Comparison of ENCODE assay signal across 19 cellular contexts in the genomic region with DNA sequence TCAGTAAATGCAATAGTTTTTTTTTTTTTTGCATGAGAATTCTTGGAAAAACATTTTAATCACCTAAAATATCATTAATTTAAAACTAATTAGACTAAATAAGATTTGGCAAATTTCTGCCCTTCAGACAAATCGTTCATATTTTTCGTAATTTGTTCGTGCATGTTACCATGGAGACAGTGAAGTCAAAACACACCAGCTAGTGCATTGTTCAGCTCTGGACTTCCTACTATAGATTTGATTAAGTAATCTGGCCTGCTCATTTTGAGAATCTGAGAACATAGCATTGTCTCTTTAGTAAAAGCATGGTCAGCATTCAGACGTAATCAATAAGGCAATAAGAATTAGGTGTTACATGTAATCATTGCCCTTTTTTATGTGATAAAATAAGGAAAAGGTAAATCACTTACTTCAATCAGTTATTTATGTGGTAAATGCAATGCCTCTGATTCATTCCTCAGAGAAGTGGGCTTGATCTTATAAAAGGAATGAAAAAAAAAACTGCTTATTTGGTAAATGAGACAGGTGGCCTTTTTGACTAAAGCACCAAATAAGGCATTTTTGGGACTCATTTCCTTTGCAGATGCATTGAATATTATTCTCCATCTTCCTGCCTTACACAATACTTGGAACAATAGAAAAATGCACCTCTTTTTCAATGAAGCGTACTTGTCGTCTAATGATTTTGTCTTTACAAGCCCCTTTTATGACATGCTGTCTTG.
DNase-seq lines count a peak whose midpoint lies in the region; ATAC-seq, FAIRE-seq and TF ChIP-seq lines count a peak whose summit lies in the region.
"Had no signal": no experiment of that assay in that cellular context is flagged by ENCODE, and none has a peak within 500 bp of the region (broad histone marks: within the 10 kb centered on the region; RNA-seq: fewer than 3 reads in every experiment).

No MANE protein-coding gene starts in this region.

- BruUV-seq in endothelial cell of umbilical vein (replicated peaks; lab: Mats Ljungman, UMichigan) = TSS peak; percentile 77

- H3K9me1 ChIP-seq in endothelial cell of umbilical vein (replicated peaks; ENCODE audit: control insufficient read depth, extremely low read depth, insufficient read depth, low read length) = no peaks in the 10 kb centered on the region

- TF ChIP-seq POLR2A in endothelial cell of umbilical vein (IDR thresholded peaks at IDR 0.05; ENCODE audit: low read depth, low read length) = no peak
- no peak for TF ChIP-seq POLR2A in gastroesophageal sphincter (IDR thresholded peaks at IDR 0.05)

- H3K27ac ChIP-seq in endothelial cell of umbilical vein (ENCODE audit: insufficient read depth, low read depth, low read length) (peak overlapping the region; percentile 4), upper lobe of right lung (no peak overlapping the region), gastroesophageal sphincter (no peak overlapping the region)
- H3K27ac ChIP-seq: SJSA1 had no signal

- DNase-seq in Right ventricle myocardium superior = no peak
- DNase-seq in left ventricle myocardium superior = no peak
- peak; percentile 43 for DNase-seq in SK-N-DZ (ENCODE audit: low spot score)
- peak; percentile 88 for DNase-seq in endothelial cell of umbilical vein (ENCODE audit: low read depth, low spot score)
- DNase-seq in upper lobe of right lung = no peak
- DNase-seq: activated CD8-positive, alpha-beta memory T cell treated with anti-CD3 and anti-CD28 coated beads, Interleukin-2, amount 50 U/mL, for 4 hours; activated gamma-delta T cell; DMS79 treated with DMSO at 0.1 percent for 48 hours; left colon; NCI-H1694 treated with DMSO at 0.1 percent for 48 hours; NCI-H446; stimulated activated CD4-positive, alpha-beta T cell treated with anti-CD3 and anti-CD28 coated beads, Interleukin-2, amount 100 ng/mL, for 24 hours; T1000; trophoblast cell had no signal

- H3K79me2 ChIP-seq in endothelial cell of umbilical vein (ENCODE audit: control insufficient read depth, insufficient read depth, low read length) = no peaks in the 10 kb centered on the region

- H3K4me3 ChIP-seq in endothelial cell of umbilical vein (replicated peaks in 1 of 3; ENCODE audit: insufficient read depth in 1 of 3, low read depth in 1 of 3, low read length in 3 of 3) (no peak overlapping the region), upper lobe of right lung (no peak overlapping the region), gastroesophageal sphincter (no peak overlapping the region)
- H3K4me3 ChIP-seq: SJSA1 had no signal

- intact Hi-C loops in Right ventricle myocardium superior (cut with DNase I) (no loop called here), left ventricle myocardium superior (cut with micrococcal nuclease) (no loop called here), endothelial cell of umbilical vein (cut with micrococcal nuclease) (loop anchor here (1.0 to 5.0 kb wide), 5 partner anchors 12 to 187 kb away; partner anchors contain the start of gene FNDC3B), upper lobe of right lung (cut with DNase I) (no loop called here)

- H3K9me3 ChIP-seq in endothelial cell of umbilical vein (replicated peaks; ENCODE audit: control insufficient read depth, insufficient read depth, low read length) = no peaks in the 10 kb centered on the region
- no peaks in the 10 kb centered on the region for H3K9me3 ChIP-seq in upper lobe of right lung
- no peaks in the 10 kb centered on the region for H3K9me3 ChIP-seq in gastroesophageal sphincter
- H3K9me3 ChIP-seq: SJSA1 had no signal

- H3K9ac ChIP-seq in endothelial cell of umbilical vein (replicated peaks; ENCODE audit: extremely low read depth, insufficient read depth, low read length) = peak overlapping the region; percentile 0

- ATAC-seq in Right ventricle myocardium superior (ENCODE audit: poor library complexity) (peak; percentile 48), left ventricle myocardium superior (no peak), upper lobe of right lung (peak; percentile 76), HG02885 (IDR thresholded peaks at IDR 0.05; ENCODE audit: poor library complexity, unreplicated experiment) (no peak), gastroesophageal sphincter (no peak), GM18868 (IDR thresholded peaks at IDR 0.05; ENCODE audit: unreplicated experiment) (no peak)
- ATAC-seq: left colon had no signal

- dilution Hi-C loops in endothelial cell of umbilical vein (cut with MboI; ENCODE audit: extremely low pct_ligation_motif_present, low sequenced_read_pairs) = no loop called here

- POLR2A ChIA-PET in endothelial cell of umbilical vein (lab: Charles Lee) = interaction anchor here (0.6 to 0.7 kb wide), 2 partner anchors 48 to 115 kb away, joined by 3 to 4 read pairs; no protein-coding TSS in a partner anchor

- H3K27me3 ChIP-seq in endothelial cell of umbilical vein (ENCODE audit: control insufficient read depth in 2 of 2, insufficient read depth in 2 of 2, low read length in 2 of 2) (no peaks in the 10 kb centered on the region), upper lobe of right lung (no peaks in the 10 kb centered on the region), gastroesophageal sphincter (no peaks in the 10 kb centered on the region)
- H3K27me3 ChIP-seq: SJSA1 had no signal

- H3K4me1 ChIP-seq in endothelial cell of umbilical vein (ENCODE audit: control insufficient read depth, extremely low read depth, insufficient read depth, low read length) (peaks cover 21% of the 10 kb centered on the region), upper lobe of right lung (no peaks in the 10 kb centered on the region), gastroesophageal sphincter (peaks cover 0 to 5% (median 0%) of the 10 kb centered on the region in 3 donors)

- TF ChIP-seq EP300 in gastroesophageal sphincter (IDR thresholded peaks at IDR 0.05) = no peak

- H3K36me3 ChIP-seq in endothelial cell of umbilical vein (ENCODE audit: control insufficient read depth in 2 of 2, extremely low read depth in 1 of 2, insufficient read depth in 2 of 2, low read length in 2 of 2) = no peaks in the 10 kb centered on the region
- no peaks in the 10 kb centered on the region for H3K36me3 ChIP-seq in upper lobe of right lung
- H3K36me3 ChIP-seq in gastroesophageal sphincter = no peaks in the 10 kb centered on the region
- H3K36me3 ChIP-seq: SJSA1 had no signal

- no peak overlapping the region for H2AFZ ChIP-seq in endothelial cell of umbilical vein (ENCODE audit: low read depth, low read length)

- peak; percentile 52 for FAIRE-seq in endothelial cell of umbilical vein (lab: Jason Lieb, UNC)
- FAIRE-seq: frontal cortex had no signal

- no peaks in the 10 kb centered on the region for H4K20me1 ChIP-seq in endothelial cell of umbilical vein (replicated peaks; ENCODE audit: control insufficient read depth, extremely low read depth, insufficient read depth, low read length)

- H3K4me2 ChIP-seq in endothelial cell of umbilical vein (ENCODE audit: insufficient read depth, low read length) = no peak overlapping the region

- WGBS in gastroesophageal sphincter (ENCODE audit: low coverage in 1 of 2), 2 donors = 29 to 33% methylated on average over 4 to 6 of the region's 6 CpGs

- TF ChIP-seq CTCF in endothelial cell of umbilical vein (IDR thresholded peaks at IDR 0.05; ENCODE audit: extremely low read depth in 1 of 2, insufficient read depth in 1 of 2, low read depth in 1 of 2, low read length in 2 of 2) (no peak), upper lobe of right lung (IDR thresholded peaks at IDR 0.05) (no peak), gastroesophageal sphincter (IDR thresholded peaks at IDR 0.05) (no peak)

- CTCF ChIA-PET in endothelial cell of umbilical vein (lab: Charles Lee) = interaction anchor here (0.7 to 1.9 kb wide), 6 partner anchors 12 to 182 kb away, joined by 3 to 4 read pairs (median 3); no protein-coding TSS in a partner anchor

TF ChIP-seq in endothelial cell of umbilical vein, 7 proteins besides CTCF, POLR2A, EP300 and RAD21:
- TF ChIP-seq FOS (IDR thresholded peaks at IDR 0.05; ENCODE audit: borderline replicate concordance, insufficient read depth, low read length) (no peak), JUN (IDR thresholded peaks at IDR 0.05; ENCODE audit: borderline replicate concordance, insufficient read depth, insufficient read length, low read depth) (no peak), POLR2AphosphoS5 (IDR thresholded peaks at IDR 0.05; ENCODE audit: insufficient read depth, low read depth, low read length) (no peak), MYC (IDR thresholded peaks at IDR 0.05; ENCODE audit: low read depth, low read length) (no peak), EZH2 (IDR thresholded peaks at IDR 0.05; ENCODE audit: borderline replicate concordance, low read depth, low read length, severe bottlenecking) (no peak)
- TF ChIP-seq, protein P1, sequence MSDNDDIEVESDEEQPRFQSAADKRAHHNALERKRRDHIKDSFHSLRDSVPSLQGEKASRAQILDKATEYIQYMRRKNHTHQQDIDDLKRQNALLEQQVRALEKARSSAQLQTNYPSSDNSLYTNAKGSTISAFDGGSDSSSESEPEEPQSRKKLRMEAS (IDR thresholded peaks at IDR 0.05; ENCODE audit: insufficient read depth, insufficient read length) = no peak

Comparison
In these comparisons a context has a peak if more than half of its experiments do, and no peak if none do; other contexts are left out.
1. ATAC-seq: peak in Right ventricle myocardium superior (single experiment) and upper lobe of right lung (single experiment); none in left ventricle myocardium superior (single experiment), HG02885 (single experiment), gastroesophageal sphincter (single experiment) and GM18868 (single experiment).
2. DNase-seq: peak in SK-N-DZ (single experiment) and endothelial cell of umbilical vein (single experiment); none in Right ventricle myocardium superior (single experiment), left ventricle myocardium superior (single experiment) and upper lobe of right lung (single experiment).